Comparison of ENCODE assay signal across 22 cellular contexts in the genomic region with DNA sequence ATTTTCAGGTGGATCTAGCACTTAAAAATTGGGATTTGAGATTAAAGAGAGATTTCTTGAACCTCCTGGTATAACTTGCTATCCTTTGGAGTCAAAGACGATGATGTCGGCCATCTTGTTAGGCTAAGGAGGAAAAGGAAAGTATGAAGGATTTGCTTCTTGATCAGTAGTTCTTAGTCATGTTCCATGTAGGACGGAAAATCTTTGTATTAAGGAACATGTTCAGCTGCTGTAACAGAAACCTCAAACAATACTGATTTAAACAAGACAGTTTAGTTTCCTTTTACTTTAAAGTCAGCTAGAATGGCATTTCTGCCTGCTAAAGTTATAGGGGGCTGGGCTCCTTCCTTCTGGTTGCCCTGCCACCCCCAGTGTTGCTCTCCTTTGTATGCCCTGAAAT. TPM values are rescaled to one million over a fixed set of nuclear protein-coding genes. Genes with fewer than 3 reads are reported as not detected.
DNase-seq lines count a peak whose midpoint lies in the region; ATAC-seq lines count a peak whose summit lies in the region.
"Had no signal": no experiment of that assay in that cellular context is flagged by ENCODE, and none has a peak within 500 bp of the region (broad histone marks: within the 10 kb centered on the region; RNA-seq: fewer than 3 reads in every experiment).

No MANE protein-coding gene starts in this region.

- no peaks in the 10 kb centered on the region for H3K36me3 Mint-ChIP-seq in activated naive CD4-positive, alpha-beta T cell treated with anti-CD3 and anti-CD28 coated beads, Interleukin-2, amount 50 U/mL, for 24 hours
- no peaks in the 10 kb centered on the region for H3K36me3 Mint-ChIP-seq in activated naive CD4-positive, alpha-beta T cell treated with anti-CD3 and anti-CD28 coated beads, Interleukin-2, amount 10 ng/mL, durations not matched to agents 7 days and 5 days
- H3K36me3 Mint-ChIP-seq in IgD-negative memory B cell, result no peaks in the 10 kb centered on the region
- H3K36me3 Mint-ChIP-seq in activated naive CD8-positive, alpha-beta T cell treated with anti-CD3 and anti-CD28 coated beads for 36 hours, result peaks cover 10% of the 10 kb centered on the region

- H3K27ac ChIP-seq in caudate nucleus (ENCODE audit: low read depth, low read length), result no peak overlapping the region
- H3K27ac ChIP-seq: gastroesophageal sphincter, RWPE1, tibial nerve had no signal

- H3K9me3 Mint-ChIP-seq in activated naive CD4-positive, alpha-beta T cell treated with anti-CD3 and anti-CD28 coated beads, Interleukin-2, amount 50 U/mL, for 24 hours, result no peaks in the 10 kb centered on the region
- no peaks in the 10 kb centered on the region for H3K9me3 Mint-ChIP-seq in activated naive CD4-positive, alpha-beta T cell treated with anti-CD3 and anti-CD28 coated beads, Interleukin-2, amount 10 ng/mL, durations not matched to agents 7 days and 5 days
- H3K9me3 Mint-ChIP-seq in IgD-negative memory B cell, result no peaks in the 10 kb centered on the region
- H3K9me3 Mint-ChIP-seq in activated naive CD8-positive, alpha-beta T cell treated with anti-CD3 and anti-CD28 coated beads for 36 hours, result no peaks in the 10 kb centered on the region

- no peaks in the 10 kb centered on the region for H3K27me3 Mint-ChIP-seq in activated naive CD4-positive, alpha-beta T cell treated with anti-CD3 and anti-CD28 coated beads, Interleukin-2, amount 50 U/mL, for 24 hours
- no peaks in the 10 kb centered on the region for H3K27me3 Mint-ChIP-seq in activated naive CD4-positive, alpha-beta T cell treated with anti-CD3 and anti-CD28 coated beads, Interleukin-2, amount 10 ng/mL, durations not matched to agents 7 days and 5 days
- no peaks in the 10 kb centered on the region for H3K27me3 Mint-ChIP-seq in IgD-negative memory B cell
- no peaks in the 10 kb centered on the region for H3K27me3 Mint-ChIP-seq in activated naive CD8-positive, alpha-beta T cell treated with anti-CD3 and anti-CD28 coated beads for 36 hours

- H3K4me1 Mint-ChIP-seq in activated naive CD4-positive, alpha-beta T cell treated with anti-CD3 and anti-CD28 coated beads, Interleukin-2, amount 50 U/mL, for 24 hours, result peaks cover 79% of the 10 kb centered on the region
- peaks cover 30% of the 10 kb centered on the region for H3K4me1 Mint-ChIP-seq in activated naive CD4-positive, alpha-beta T cell treated with anti-CD3 and anti-CD28 coated beads, Interleukin-2, amount 10 ng/mL, durations not matched to agents 7 days and 5 days
- H3K4me1 Mint-ChIP-seq in IgD-negative memory B cell, result peaks cover 58 to 63% (median 62%) of the 10 kb centered on the region in 3 donors
- peaks cover 59% of the 10 kb centered on the region for H3K4me1 Mint-ChIP-seq in activated naive CD8-positive, alpha-beta T cell treated with anti-CD3 and anti-CD28 coated beads for 36 hours

- CTCF ChIA-PET in activated naive CD4-positive, alpha-beta T cell treated with anti-CD3 and anti-CD28 coated beads, Interleukin-2, amount 10 ng/mL, durations not matched to agents 7 days and 5 days (lab: Charles Lee), result interaction anchor here (0.8 to 5.0 kb wide), 2 partner anchors 10 to 215 kb away, joined by 4 to 34 read pairs; no protein-coding TSS in a partner anchor

- H3K4me3 Mint-ChIP-seq in activated naive CD4-positive, alpha-beta T cell treated with anti-CD3 and anti-CD28 coated beads, Interleukin-2, amount 50 U/mL, for 24 hours, result peak overlapping the region; percentile 64
- no peak overlapping the region for H3K4me3 Mint-ChIP-seq in activated naive CD4-positive, alpha-beta T cell treated with anti-CD3 and anti-CD28 coated beads, Interleukin-2, amount 10 ng/mL, durations not matched to agents 7 days and 5 days
- H3K4me3 Mint-ChIP-seq in IgD-negative memory B cell, result peak overlapping the region in 3 of 4 donors; percentile 1 to 65 (median 18)
- peak overlapping the region; percentile 29 for H3K4me3 Mint-ChIP-seq in activated naive CD8-positive, alpha-beta T cell treated with anti-CD3 and anti-CD28 coated beads for 36 hours

- H3K27ac Mint-ChIP-seq in activated naive CD4-positive, alpha-beta T cell treated with anti-CD3 and anti-CD28 coated beads, Interleukin-2, amount 50 U/mL, for 24 hours, result peak overlapping the region; percentile 84
- H3K27ac Mint-ChIP-seq in activated naive CD4-positive, alpha-beta T cell treated with anti-CD3 and anti-CD28 coated beads, Interleukin-2, amount 10 ng/mL, durations not matched to agents 7 days and 5 days, result no peak overlapping the region
- H3K27ac Mint-ChIP-seq in IgD-negative memory B cell, result peak overlapping the region in 2 of 3 donors; percentile 42 to 56
- peak overlapping the region; percentile 76 for H3K27ac Mint-ChIP-seq in activated naive CD8-positive, alpha-beta T cell treated with anti-CD3 and anti-CD28 coated beads for 36 hours

- peak; percentile 72 for ATAC-seq in stimulated activated naive CD8-positive, alpha-beta T cell treated with anti-CD3 and anti-CD28 coated beads, Interleukin-15, Interleukin-2, amounts not matched to agents 100 U/mL and 50 U/mL, for 24 hours
- ATAC-seq in GM18511 (IDR thresholded peaks at IDR 0.05; ENCODE audit: unreplicated experiment), result no peak
- ATAC-seq: gastroesophageal sphincter, left lobe of liver had no signal

- no peak for DNase-seq in activated naive CD4-positive, alpha-beta T cell treated with anti-CD3 and anti-CD28 coated beads, Interleukin-2, amount 10 ng/mL, durations not matched to agents 7 days and 5 days
- DNase-seq in activated naive CD8-positive, alpha-beta T cell treated with anti-CD3 and anti-CD28 coated beads for 36 hours, result no peak
- no peak for DNase-seq in stimulated activated naive CD8-positive, alpha-beta T cell treated with anti-CD3 and anti-CD28 coated beads, Interleukin-15, Interleukin-2, amounts not matched to agents 100 U/mL and 50 U/mL, for 24 hours
- DNase-seq in NCI-H2196 treated with DMSO at 0.1 percent for 48 hours (lab: John Stamatoyannopoulos, UW; ENCODE audit: unreplicated experiment), result no peak
- no peak for DNase-seq in caudate nucleus (lab: John Stamatoyannopoulos, UW)
- DNase-seq: Calu3, dorsolateral prefrontal cortex, erythroblast, KBM-7, mucosa of descending colon, NCI-H1092, NCI-H2081 treated with DMSO at 0.1 percent for 48 hours, NCI-H524, nucleus accumbens, T-helper 1 cell had no signal

RNA-seq across cellular contexts. Expression of gene MGAT5, which starts 56.4 kb away (rescaled TPM):
- 14.0 TPM for polyA plus RNA-seq in IgD-negative memory B cell
- 10 to 100 TPM; 34.0 to 34.5 TPM for total RNA-seq in activated naive CD8-positive, alpha-beta T cell treated with anti-CD3 and anti-CD28 coated beads for 36 hours
